ENCODE assay signal across 8 cellular contexts in genomic region chr2:112584891-112585250, GRCh38. TPM values are rescaled to one million over a fixed set of nuclear protein-coding genes. Genes with fewer than 3 reads are reported as not detected.
DNase-seq lines count a peak whose midpoint lies in the region; ATAC-seq and TF ChIP-seq lines count a peak whose summit lies in the region.

No MANE protein-coding gene starts in this region.

- H3K36me3 ChIP-seq in GM23248 (ENCODE audit: low read depth) (no peaks in the 10 kb centered on the region), gastroesophageal sphincter (peaks cover 0 to 39% of the 10 kb centered on the region in 2 donors)

- H3K4me1 ChIP-seq in GM23248 (ENCODE audit: insufficient read depth) = peaks cover 26% of the 10 kb centered on the region
- peaks cover 0 to 45% (median 11%) of the 10 kb centered on the region in 3 donors for H3K4me1 ChIP-seq in gastroesophageal sphincter

- H3K27me3 Mint-ChIP-seq in WTC11 (ENCODE audit: low read depth) = no peaks in the 10 kb centered on the region

- H3F3A ChIP-seq in GM23248 (ENCODE audit: insufficient read depth) = peaks cover 27% of the 10 kb centered on the region

- H3K9me3 ChIP-seq in GM23248 (ENCODE audit: low read depth) (no peaks in the 10 kb centered on the region), gastroesophageal sphincter (no peaks in the 10 kb centered on the region)

- no peaks in the 10 kb centered on the region for H4K20me1 ChIP-seq in GM23248 (ENCODE audit: insufficient read depth)

- no peak for TF ChIP-seq POLR2A in gastroesophageal sphincter (IDR thresholded peaks at IDR 0.05)

- H3K9me2 ChIP-seq in GM23248 (ENCODE audit: insufficient read depth) = no peaks in the 10 kb centered on the region

- H3K79me2 ChIP-seq in GM23248 (ENCODE audit: insufficient read depth) = peaks cover 23% of the 10 kb centered on the region

- POLR2A ChIA-PET in WTC11 (lab: Charles Lee) = interaction anchor here (0.6 kb wide), 1 partner anchor 150 kb away, joined by 10 read pairs; no protein-coding TSS in a partner anchor

- CTCF ChIA-PET in WTC11 (lab: Charles Lee) = interaction anchor here (1.0 to 3.1 kb wide), 7 partner anchors 15 to 374 kb away, joined by 3 to 18 read pairs (median 4); partner anchors contain the start of gene SLC20A1

- ATAC-seq in WTC11 (no peak), gastroesophageal sphincter (no peak), GM21529 (IDR thresholded peaks at IDR 0.05; ENCODE audit: unreplicated experiment) (no peak), HG02870 (IDR thresholded peaks at IDR 0.05; ENCODE audit: unreplicated experiment) (no peak)

- peaks cover 13% of the 10 kb centered on the region for H3K4me1 Mint-ChIP-seq in WTC11

- TF ChIP-seq EP300 in gastroesophageal sphincter (IDR thresholded peaks at IDR 0.05) = no peak

- H3K27ac ChIP-seq in GM23248 (peak overlapping the region; percentile 97), gastroesophageal sphincter (peak overlapping the region; percentile 77 to 91 (median 90))

- peak overlapping the region; percentile 99 for H3K4me2 ChIP-seq in GM23248 (ENCODE audit: unreplicated experiment)

- H3K27ac Mint-ChIP-seq in WTC11 = peak overlapping the region; percentile 99

- H3K4me3 ChIP-seq in GM23248 (peak overlapping the region; percentile 80), gastroesophageal sphincter (peak overlapping the region; percentile 71 to 81), skeletal muscle cell (ENCODE audit: low read depth, low read length) (peak overlapping the region; percentile 61)

- peak overlapping the region; percentile 92 for H3K9ac ChIP-seq in GM23248

- H3K36me3 Mint-ChIP-seq in WTC11 = peaks cover 13% of the 10 kb centered on the region

- in situ Hi-C loops in GM23248 (cut with MboI) = no loop called here

- 65 to 67% methylated on average over 3 of the region's 3 CpGs for WGBS in GM23248 (ENCODE audit: low coverage in 1 of 2, low lambda C conversion rate in 2 of 2, missing lambda C conversion rate in 2 of 2), 2 experiments
- 50 to 58% methylated on average over 2 to 3 of the region's 3 CpGs for WGBS in gastroesophageal sphincter (ENCODE audit: low coverage in 1 of 2), 2 donors

- intact Hi-C loops in head of caudate nucleus (cut with DNase I) = loop anchor here (1.0 to 10.0 kb wide), 4 partner anchors 57 to 330 kb away; partner anchors contain the start of genes NT5DC4, TTL and ZC3H8

- peak overlapping the region; percentile 89 for H3K4me3 Mint-ChIP-seq in WTC11

- no peaks in the 10 kb centered on the region for H3K9me3 Mint-ChIP-seq in WTC11

- DNase-seq in GM23248 (no peak), WTC11 (ENCODE audit: low spot score) (no peak), skeletal muscle cell (ENCODE audit: low read depth) (no peak), NCI-H146 (lab: John Stamatoyannopoulos, UW) (no peak), head of caudate nucleus (no peak)

- TF ChIP-seq CTCF in WTC11 (IDR thresholded peaks at IDR 0.05) = no peak
- TF ChIP-seq CTCF in gastroesophageal sphincter (IDR thresholded peaks at IDR 0.05) = no peak

- H3K27me3 ChIP-seq in GM23248 (replicated peaks; ENCODE audit: insufficient read depth) (no peaks in the 10 kb centered on the region), gastroesophageal sphincter (no peaks in the 10 kb centered on the region)

- peak overlapping the region; percentile 92 for H2AFZ ChIP-seq in GM23248

TF ChIP-seq in WTC11, 78 proteins besides CTCF, POLR2A, EP300 and RAD21 (continues in another document):
- TF ChIP-seq ZNF219 (CRISPR knock-in tag; IDR thresholded peaks at IDR 0.05; ENCODE audit: borderline replicate concordance) = no peak
- TF ChIP-seq, protein P1, sequence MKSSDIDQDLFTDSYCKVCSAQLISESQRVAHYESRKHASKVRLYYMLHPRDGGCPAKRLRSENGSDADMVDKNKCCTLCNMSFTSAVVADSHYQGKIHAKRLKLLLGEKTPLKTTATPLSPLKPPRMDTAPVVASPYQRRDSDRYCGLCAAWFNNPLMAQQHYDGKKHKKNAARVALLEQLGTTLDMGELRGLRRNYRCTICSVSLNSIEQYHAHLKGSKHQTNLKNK (CRISPR knock-in tag; IDR thresholded peaks at IDR 0.05) = no peak
- TF ChIP-seq ZNF263 (CRISPR knock-in tag; IDR thresholded peaks at IDR 0.05; ENCODE audit: low read depth) = no peak
- TF ChIP-seq MLX (CRISPR knock-in tag; IDR thresholded peaks at IDR 0.05) = no peak
- TF ChIP-seq RORB (CRISPR knock-in tag; IDR thresholded peaks at IDR 0.05) = no peak
- TF ChIP-seq, protein P2, sequence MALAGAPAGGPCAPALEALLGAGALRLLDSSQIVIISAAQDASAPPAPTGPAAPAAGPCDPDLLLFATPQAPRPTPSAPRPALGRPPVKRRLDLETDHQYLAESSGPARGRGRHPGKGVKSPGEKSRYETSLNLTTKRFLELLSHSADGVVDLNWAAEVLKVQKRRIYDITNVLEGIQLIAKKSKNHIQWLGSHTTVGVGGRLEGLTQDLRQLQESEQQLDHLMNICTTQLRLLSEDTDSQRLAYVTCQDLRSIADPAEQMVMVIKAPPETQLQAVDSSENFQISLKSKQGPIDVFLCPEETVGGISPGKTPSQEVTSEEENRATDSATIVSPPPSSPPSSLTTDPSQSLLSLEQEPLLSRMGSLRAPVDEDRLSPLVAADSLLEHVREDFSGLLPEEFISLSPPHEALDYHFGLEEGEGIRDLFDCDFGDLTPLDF (CRISPR knock-in tag; IDR thresholded peaks at IDR 0.05) = no peak
- no peak for TF ChIP-seq ZNF671 (CRISPR knock-in tag; IDR thresholded peaks at IDR 0.05)
- no peak for TF ChIP-seq GABPB1 (CRISPR knock-in tag; IDR thresholded peaks at IDR 0.05)
- TF ChIP-seq, protein P3, sequence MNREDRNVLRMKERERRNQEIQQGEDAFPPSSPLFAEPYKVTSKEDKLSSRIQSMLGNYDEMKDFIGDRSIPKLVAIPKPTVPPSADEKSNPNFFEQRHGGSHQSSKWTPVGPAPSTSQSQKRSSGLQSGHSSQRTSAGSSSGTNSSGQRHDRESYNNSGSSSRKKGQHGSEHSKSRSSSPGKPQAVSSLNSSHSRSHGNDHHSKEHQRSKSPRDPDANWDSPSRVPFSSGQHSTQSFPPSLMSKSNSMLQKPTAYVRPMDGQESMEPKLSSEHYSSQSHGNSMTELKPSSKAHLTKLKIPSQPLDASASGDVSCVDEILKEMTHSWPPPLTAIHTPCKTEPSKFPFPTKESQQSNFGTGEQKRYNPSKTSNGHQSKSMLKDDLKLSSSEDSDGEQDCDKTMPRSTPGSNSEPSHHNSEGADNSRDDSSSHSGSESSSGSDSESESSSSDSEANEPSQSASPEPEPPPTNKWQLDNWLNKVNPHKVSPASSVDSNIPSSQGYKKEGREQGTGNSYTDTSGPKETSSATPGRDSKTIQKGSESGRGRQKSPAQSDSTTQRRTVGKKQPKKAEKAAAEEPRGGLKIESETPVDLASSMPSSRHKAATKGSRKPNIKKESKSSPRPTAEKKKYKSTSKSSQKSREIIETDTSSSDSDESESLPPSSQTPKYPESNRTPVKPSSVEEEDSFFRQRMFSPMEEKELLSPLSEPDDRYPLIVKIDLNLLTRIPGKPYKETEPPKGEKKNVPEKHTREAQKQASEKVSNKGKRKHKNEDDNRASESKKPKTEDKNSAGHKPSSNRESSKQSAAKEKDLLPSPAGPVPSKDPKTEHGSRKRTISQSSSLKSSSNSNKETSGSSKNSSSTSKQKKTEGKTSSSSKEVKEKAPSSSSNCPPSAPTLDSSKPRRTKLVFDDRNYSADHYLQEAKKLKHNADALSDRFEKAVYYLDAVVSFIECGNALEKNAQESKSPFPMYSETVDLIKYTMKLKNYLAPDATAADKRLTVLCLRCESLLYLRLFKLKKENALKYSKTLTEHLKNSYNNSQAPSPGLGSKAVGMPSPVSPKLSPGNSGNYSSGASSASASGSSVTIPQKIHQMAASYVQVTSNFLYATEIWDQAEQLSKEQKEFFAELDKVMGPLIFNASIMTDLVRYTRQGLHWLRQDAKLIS (CRISPR knock-in tag; IDR thresholded peaks at IDR 0.05; ENCODE audit: borderline replicate concordance) = no peak
- TF ChIP-seq, protein P4, sequence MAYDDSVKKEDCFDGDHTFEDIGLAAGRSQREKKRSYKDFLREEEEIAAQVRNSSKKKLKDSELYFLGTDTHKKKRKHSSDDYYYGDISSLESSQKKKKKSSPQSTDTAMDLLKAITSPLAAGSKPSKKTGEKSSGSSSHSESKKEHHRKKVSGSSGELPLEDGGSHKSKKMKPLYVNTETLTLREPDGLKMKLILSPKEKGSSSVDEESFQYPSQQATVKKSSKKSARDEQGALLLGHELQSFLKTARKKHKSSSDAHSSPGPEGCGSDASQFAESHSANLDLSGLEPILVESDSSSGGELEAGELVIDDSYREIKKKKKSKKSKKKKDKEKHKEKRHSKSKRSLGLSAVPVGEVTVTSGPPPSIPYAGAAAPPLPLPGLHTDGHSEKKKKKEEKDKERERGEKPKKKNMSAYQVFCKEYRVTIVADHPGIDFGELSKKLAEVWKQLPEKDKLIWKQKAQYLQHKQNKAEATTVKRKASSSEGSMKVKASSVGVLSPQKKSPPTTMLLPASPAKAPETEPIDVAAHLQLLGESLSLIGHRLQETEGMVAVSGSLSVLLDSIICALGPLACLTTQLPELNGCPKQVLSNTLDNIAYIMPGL (CRISPR knock-in tag; IDR thresholded peaks at IDR 0.05) = no peak
- TF ChIP-seq ZNF121 (CRISPR knock-in tag; IDR thresholded peaks at IDR 0.05) = no peak
- no peak for TF ChIP-seq JUN (CRISPR knock-in tag; IDR thresholded peaks at IDR 0.05)

RNA-seq across cellular contexts. Expression of gene CHCHD5, which starts 0.5 kb away (rescaled TPM):
- 7.1 and 9.5 TPM in 2 replicates for total RNA-seq in GM23248 (2014; rRNA removed; shearing (Covaris generic))
- polyA plus RNA-seq in GM23248 (2016; fragmentation: Nextera tagmentation; extraction: Ambion mirVana) = 55.4 and 57.8 TPM in 2 replicates
- total RNA-seq in WTC11 (2021) (33.2 to 36.5 TPM (median 33.7 TPM) in 3 replicates), gastroesophageal sphincter (10 to 100 TPM in 3 of 4 donors, 1 to 10 TPM in 1; 7.7 to 18.1 (median 16.0) TPM)

RNA-seq across cellular contexts. Expression of gene POLR1B, which starts 42.6 kb away (rescaled TPM):
- 9.2 and 16.5 TPM in 2 replicates for total RNA-seq in GM23248 (2014; rRNA removed; shearing (Covaris generic))
- polyA plus RNA-seq in GM23248 (2016; fragmentation: Nextera tagmentation; extraction: Ambion mirVana) = 8.2 and 9.8 TPM in 2 replicates
- 42.8 to 51.2 TPM (median 50.2 TPM) in 3 replicates for total RNA-seq in WTC11 (2021)
- total RNA-seq in gastroesophageal sphincter = 10 to 100 TPM; 11.7 to 21.5 (median 13.3) TPM
